In the genomic region with DNA sequence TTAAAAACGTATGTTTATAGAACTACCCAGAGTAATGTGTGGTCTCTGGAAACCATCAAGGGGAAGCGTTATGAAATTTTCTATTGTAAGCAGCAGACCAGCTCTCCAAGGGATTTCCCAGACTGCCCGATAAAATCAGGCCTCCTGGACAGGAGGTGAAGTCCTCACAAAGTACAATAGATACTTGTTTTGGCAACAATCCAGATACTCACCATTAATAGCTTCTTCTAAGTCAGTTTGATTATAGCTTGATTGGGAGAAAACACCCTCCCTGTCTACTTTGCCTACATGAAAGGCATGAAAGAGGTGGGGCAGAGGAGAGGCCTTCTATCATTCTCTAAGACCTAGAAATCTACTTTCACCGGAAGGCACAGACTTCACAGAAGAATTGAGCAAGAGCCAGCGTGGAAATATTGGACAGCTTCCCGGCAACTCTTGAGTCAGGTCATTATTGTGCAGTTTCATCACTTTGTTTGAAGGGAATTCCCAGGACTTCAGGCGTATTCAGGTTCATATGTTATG, we compare ENCODE assay signal across 8 cellular contexts.
DNase-seq lines count a peak whose midpoint lies in the region; ATAC-seq and TF ChIP-seq lines count a peak whose summit lies in the region.

No MANE protein-coding gene starts in this region.

- peaks cover 29% of the 10 kb centered on the region for H3K4me1 ChIP-seq in muscle layer of colon (ENCODE audit: insufficient read depth, low read length)

- no peaks in the 10 kb centered on the region for H3K36me3 ChIP-seq in muscle layer of colon (ENCODE audit: insufficient read depth, low read length)

- H3K4me3 Mint-ChIP-seq in activated CD4-positive, alpha-beta T cell treated with anti-CD3 and anti-CD28 coated beads for 36 hours = no peak overlapping the region

- H3K4me3 ChIP-seq in coronary artery = no peak overlapping the region
- H3K4me3 ChIP-seq in muscle layer of colon (ENCODE audit: low read depth in 1 of 2, low read length in 2 of 2) = no peak overlapping the region

- H3K4me1 Mint-ChIP-seq in activated CD4-positive, alpha-beta T cell treated with anti-CD3 and anti-CD28 coated beads for 36 hours = peaks cover 16% of the 10 kb centered on the region

- no peak for TF ChIP-seq CTCF in coronary artery (IDR thresholded peaks at IDR 0.05)

- no peak overlapping the region for H3K27ac Mint-ChIP-seq in activated CD4-positive, alpha-beta T cell treated with anti-CD3 and anti-CD28 coated beads for 36 hours
- H3K27ac Mint-ChIP-seq in activated naive CD4-positive, alpha-beta T cell treated with anti-CD3 and anti-CD28 coated beads, Interleukin-2, amount 50 U/mL, for 72 hours = no peak overlapping the region

- ATAC-seq in GM21447 (IDR thresholded peaks at IDR 0.05; ENCODE audit: unreplicated experiment) (no peak), GM18498 (IDR thresholded peaks at IDR 0.05; ENCODE audit: unreplicated experiment) (no peak)
- no peak for ATAC-seq in activated CD4-positive, alpha-beta T cell treated with anti-CD3 and anti-CD28 coated beads for 36 hours
- no peak for ATAC-seq in activated naive CD4-positive, alpha-beta T cell treated with anti-CD3 and anti-CD28 coated beads, Interleukin-2, amount 50 U/mL, for 72 hours

- H3K36me3 Mint-ChIP-seq in activated CD4-positive, alpha-beta T cell treated with anti-CD3 and anti-CD28 coated beads for 36 hours (ENCODE audit: low read depth) = no peaks in the 10 kb centered on the region
- no peaks in the 10 kb centered on the region for H3K36me3 Mint-ChIP-seq in activated naive CD4-positive, alpha-beta T cell treated with anti-CD3 and anti-CD28 coated beads, Interleukin-2, amount 50 U/mL, for 72 hours

- H3K9ac ChIP-seq in muscle layer of colon (ENCODE audit: low read length) = no peak overlapping the region

- no peaks in the 10 kb centered on the region for H3K9me3 ChIP-seq in muscle layer of colon (ENCODE audit: low read length)

- no peaks in the 10 kb centered on the region for H3K27me3 ChIP-seq in muscle layer of colon (ENCODE audit: control insufficient read depth in 1 of 2, insufficient read depth in 2 of 2, low read length in 2 of 2)

- intact Hi-C loops in activated CD4-positive, alpha-beta T cell treated with anti-CD3 and anti-CD28 coated beads for 36 hours (cut with DNase I, micrococcal nuclease) = no loop called here

- peak overlapping the region; percentile 45 to 61 for H3K27ac ChIP-seq in coronary artery
- H3K27ac ChIP-seq in muscle layer of colon (ENCODE audit: low read depth, low read length) = peak overlapping the region; percentile 45

- H3K9me3 Mint-ChIP-seq in activated CD4-positive, alpha-beta T cell treated with anti-CD3 and anti-CD28 coated beads for 36 hours (ENCODE audit: low read depth) = no peaks in the 10 kb centered on the region
- H3K9me3 Mint-ChIP-seq in activated naive CD4-positive, alpha-beta T cell treated with anti-CD3 and anti-CD28 coated beads, Interleukin-2, amount 50 U/mL, for 72 hours = no peaks in the 10 kb centered on the region

- CTCF ChIA-PET in activated CD4-positive, alpha-beta T cell treated with anti-CD3 and anti-CD28 coated beads for 36 hours (lab: Charles Lee) = interaction anchor here (0.8 to 2.0 kb wide), 5 partner anchors 9 to 167 kb away, joined by 3 to 7 read pairs (median 4); no protein-coding TSS in a partner anchor

- POLR2A ChIA-PET in activated CD4-positive, alpha-beta T cell treated with anti-CD3 and anti-CD28 coated beads for 36 hours (lab: Charles Lee) = no interaction called here

- DNase-seq in AG08396 (ENCODE audit: low spot score) = peak; percentile 71
- peak; percentile 33 for DNase-seq in NCI-H146 treated with DMSO at 0.1 percent for 48 hours (lab: John Stamatoyannopoulos, UW; ENCODE audit: unreplicated experiment)
- peak; percentile 83 for DNase-seq in coronary artery (ENCODE audit: low spot score)
- no peak for DNase-seq in activated CD4-positive, alpha-beta T cell treated with anti-CD3 and anti-CD28 coated beads for 36 hours
- DNase-seq in activated naive CD4-positive, alpha-beta T cell treated with anti-CD3 and anti-CD28 coated beads, Interleukin-2, amount 50 U/mL, for 72 hours (ENCODE audit: low spot score in 2 of 2) = no peak

- no peaks in the 10 kb centered on the region for H3K27me3 Mint-ChIP-seq in activated CD4-positive, alpha-beta T cell treated with anti-CD3 and anti-CD28 coated beads for 36 hours

Comparison
In these comparisons a context has a peak if more than half of its experiments do, and no peak if none do; other contexts are left out.
1. DNase-seq: peak in AG08396 (single experiment), NCI-H146 treated with DMSO at 0.1 percent for 48 hours (single experiment) and coronary artery (single experiment); none in activated CD4-positive, alpha-beta T cell treated with anti-CD3 and anti-CD28 coated beads for 36 hours (single experiment) and activated naive CD4-positive, alpha-beta T cell treated with anti-CD3 and anti-CD28 coated beads, Interleukin-2, amount 50 U/mL, for 72 hours (0 of 2).